19 cellular contexts compared by ENCODE assay signal in the genomic region with DNA sequence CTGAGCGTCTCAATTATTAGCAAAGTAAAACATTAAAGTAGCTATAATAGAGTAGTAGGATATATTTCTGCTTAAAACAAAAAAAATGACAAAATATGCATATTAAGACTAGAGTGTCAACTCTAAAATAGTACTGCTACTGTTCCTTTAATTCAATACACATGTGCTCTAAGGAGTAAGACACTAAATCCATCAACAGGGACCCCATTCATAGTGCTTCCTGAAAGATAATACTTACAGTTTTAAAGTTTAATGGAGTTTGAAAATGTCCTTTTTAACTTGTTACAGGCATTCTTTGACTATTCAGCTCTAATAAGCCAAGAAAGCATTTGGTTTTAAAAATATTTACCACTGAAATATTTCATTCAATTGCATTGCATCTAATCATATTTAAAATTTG.
A peak's percentile ranks its signal among the peaks of the same experiment; 100 is the strongest.
DNase-seq lines count a peak whose midpoint lies in the region; TF ChIP-seq lines count a peak whose summit lies in the region.
"Had no signal": no experiment of that assay in that cellular context is flagged by ENCODE, and none has a peak within 500 bp of the region (broad histone marks: within the 10 kb centered on the region; RNA-seq: fewer than 3 reads in every experiment).

No MANE protein-coding gene starts in this region.

- no peaks in the 10 kb centered on the region for H3K27me3 ChIP-seq in A673 (replicated peaks; ENCODE audit: insufficient read depth, low read depth, low read length, poor library complexity)
- no peaks in the 10 kb centered on the region for H3K27me3 ChIP-seq in smooth muscle cell (ENCODE audit: low read depth)
- no peaks in the 10 kb centered on the region for H3K27me3 ChIP-seq in trophoblast cell (ENCODE audit: insufficient read depth, low read length)
- H3K27me3 ChIP-seq: BLaER1 treated with 17β-estradiol and CSF1 and Interleukin-3, amounts not matched to agents 10 nM and 100 nM had no signal

- peak overlapping the region; percentile 73 for H3K27ac Mint-ChIP-seq in mesothelial cell of epicardium
- H3K27ac Mint-ChIP-seq in progenitor cell of endocrine pancreas = no peak overlapping the region
- H3K27ac Mint-ChIP-seq: CD4-positive, alpha-beta memory T cell had no signal

- H2BK12ac ChIP-seq in trophoblast cell (ENCODE audit: low read length) = no peak overlapping the region

- BruUV-seq in A673 (replicated peaks; lab: Mats Ljungman, UMichigan) = no TSS peak

- H3K9me3 Mint-ChIP-seq in mesothelial cell of epicardium (no peaks in the 10 kb centered on the region), progenitor cell of endocrine pancreas (ENCODE audit: low read depth) (peaks cover 3% of the 10 kb centered on the region)
- H3K9me3 Mint-ChIP-seq: CD4-positive, alpha-beta memory T cell had no signal

- intact Hi-C loops in A673 (cut with micrococcal nuclease; ENCODE audit: unreplicated experiment) = no loop called here

- H3K18ac ChIP-seq in trophoblast cell (ENCODE audit: low read length) = no peak overlapping the region

- 93% methylated on average over 1 of the region's 1 CpG for WGBS in smooth muscle cell (ENCODE audit: low lambda C conversion rate)
- no CpG with 5 or more reads among the region's 1 CpG for WGBS in trophoblast cell (ENCODE audit: extremely low coverage, insufficient coverage, insufficient read length)

- H2BK120ac ChIP-seq in trophoblast cell (ENCODE audit: insufficient read depth, low read length, poor library complexity) = no peak overlapping the region

- no peak overlapping the region for H3K4me2 ChIP-seq in smooth muscle cell
- no peak overlapping the region for H3K4me2 ChIP-seq in trophoblast cell (ENCODE audit: low read length)

- peak overlapping the region; percentile 4 for H2AFZ ChIP-seq in smooth muscle cell (ENCODE audit: low read depth)
- H2AFZ ChIP-seq in trophoblast cell (ENCODE audit: insufficient read depth, low read length, poor library complexity) = no peak overlapping the region

- H3K4me3 Mint-ChIP-seq in mesothelial cell of epicardium (no peak overlapping the region), progenitor cell of endocrine pancreas (ENCODE audit: low read depth) (no peak overlapping the region)
- H3K4me3 Mint-ChIP-seq: CD4-positive, alpha-beta memory T cell had no signal

- H3K4me1 Mint-ChIP-seq in mesothelial cell of epicardium = peaks cover 48% of the 10 kb centered on the region
- peaks cover 15% of the 10 kb centered on the region for H3K4me1 Mint-ChIP-seq in progenitor cell of endocrine pancreas (ENCODE audit: low read depth)
- H3K4me1 Mint-ChIP-seq: CD4-positive, alpha-beta memory T cell had no signal

- H2BK5ac ChIP-seq in trophoblast cell (ENCODE audit: low read depth, low read length, poor library complexity) = no peak overlapping the region

- CTCF ChIA-PET in A673 (lab: Charles Lee) = interaction anchor here (0.5 kb wide), 1 partner anchor 430 kb away, joined by 4 read pairs; no protein-coding TSS in a partner anchor

- H3K36me3 ChIP-seq in A673 (ENCODE audit: insufficient read depth, low read length, poor library complexity, severe bottlenecking) = no peaks in the 10 kb centered on the region
- H3K36me3 ChIP-seq in SK-N-MC (ENCODE audit: insufficient read depth, low read length) = no peaks in the 10 kb centered on the region
- H3K36me3 ChIP-seq in smooth muscle cell (ENCODE audit: low read depth) = no peaks in the 10 kb centered on the region
- no peaks in the 10 kb centered on the region for H3K36me3 ChIP-seq in trophoblast cell (ENCODE audit: control insufficient read depth in 1 of 2, insufficient read depth in 2 of 2, low read length in 2 of 2)
- H3K36me3 ChIP-seq: BE2C; BLaER1 treated with 17β-estradiol and CSF1 and Interleukin-3, amounts not matched to agents 10 nM and 100 nM had no signal

- no peaks in the 10 kb centered on the region for H3F3A ChIP-seq in smooth muscle cell (ENCODE audit: low read depth)

- POLR2A ChIA-PET in A673 (lab: Charles Lee; ENCODE audit: low non-redundant PET) = no interaction called here

- no peak overlapping the region for H2AK5ac ChIP-seq in trophoblast cell (ENCODE audit: low read length)

- no peak overlapping the region for H3K4ac ChIP-seq in trophoblast cell (ENCODE audit: low read depth, low read length)

- no peak overlapping the region for H4K91ac ChIP-seq in trophoblast cell (ENCODE audit: low read depth, low read length)

- no peak overlapping the region for H3K23ac ChIP-seq in trophoblast cell (ENCODE audit: low read length)

- no peaks in the 10 kb centered on the region for H4K20me1 ChIP-seq in smooth muscle cell (ENCODE audit: low read depth)
- H4K20me1 ChIP-seq: BLaER1 treated with 17β-estradiol and CSF1 and Interleukin-3, amounts not matched to agents 10 nM and 100 nM had no signal

- no peak overlapping the region for H3K27ac ChIP-seq in A673 (ENCODE audit: low read depth, low read length, poor library complexity, severe bottlenecking)
- H3K27ac ChIP-seq in SK-N-MC = no peak overlapping the region
- no peak overlapping the region for H3K27ac ChIP-seq in smooth muscle cell (ENCODE audit: low read depth)
- H3K27ac ChIP-seq in trophoblast cell (ENCODE audit: low read depth, low read length) = no peak overlapping the region
- H3K27ac ChIP-seq: 22Rv1; BLaER1 treated with 17β-estradiol and CSF1 and Interleukin-3, amounts not matched to agents 10 nM and 100 nM; GM23248 had no signal

- no peak overlapping the region for H3K4me3 ChIP-seq in A673 (ENCODE audit: low read depth, low read length, poor library complexity, severe bottlenecking)
- H3K4me3 ChIP-seq in SK-N-MC = peak overlapping the region; percentile 4; the same call in 1 of the 2 replicates
- H3K4me3 ChIP-seq in smooth muscle cell = no peak overlapping the region
- H3K4me3 ChIP-seq in trophoblast cell (ENCODE audit: low read depth, low read length) = no peak overlapping the region
- H3K4me3 ChIP-seq: BLaER1 treated with 17β-estradiol and CSF1 and Interleukin-3, amounts not matched to agents 10 nM and 100 nM; GM23248 had no signal

- H3K9ac ChIP-seq in SK-N-MC (ENCODE audit: insufficient read length) (no peak overlapping the region), smooth muscle cell (ENCODE audit: low read depth) (no peak overlapping the region), trophoblast cell (ENCODE audit: low read length) (no peak overlapping the region)
- H3K9ac ChIP-seq: BLaER1 treated with 17β-estradiol and CSF1 and Interleukin-3, amounts not matched to agents 10 nM and 100 nM; GM23248 had no signal

- no peak overlapping the region for H4K8ac ChIP-seq in trophoblast cell (ENCODE audit: low read depth, low read length)

- H3K79me2 ChIP-seq in smooth muscle cell (ENCODE audit: low read depth) (no peaks in the 10 kb centered on the region), trophoblast cell (ENCODE audit: control insufficient read depth, insufficient read depth, low read length, poor library complexity) (no peaks in the 10 kb centered on the region)

- H3K4me1 ChIP-seq in A673 (ENCODE audit: insufficient read depth, low read length, poor library complexity, severe bottlenecking) (peaks cover 26% of the 10 kb centered on the region), smooth muscle cell (ENCODE audit: low read depth) (peaks cover 7% of the 10 kb centered on the region), trophoblast cell (ENCODE audit: control insufficient read depth in 1 of 2, insufficient read depth in 2 of 2, low read length in 2 of 2) (no peaks in the 10 kb centered on the region)
- H3K4me1 ChIP-seq: BE2C had no signal

- H3K79me1 ChIP-seq in trophoblast cell (ENCODE audit: low read length) = no peaks in the 10 kb centered on the region

- no peaks in the 10 kb centered on the region for H3K9me3 ChIP-seq in A673 (ENCODE audit: low read depth, low read length, poor library complexity, severe bottlenecking)
- H3K9me3 ChIP-seq in SK-N-MC (ENCODE audit: low read depth, low read length) = no peaks in the 10 kb centered on the region
- H3K9me3 ChIP-seq in smooth muscle cell (replicated peaks; ENCODE audit: low read depth) = no peaks in the 10 kb centered on the region
- H3K9me3 ChIP-seq in trophoblast cell (ENCODE audit: insufficient read depth, low read depth, low read length) = no peaks in the 10 kb centered on the region
- H3K9me3 ChIP-seq: BE2C; BLaER1 treated with 17β-estradiol and CSF1 and Interleukin-3, amounts not matched to agents 10 nM and 100 nM; Caco-2 had no signal

- H3K36me3 Mint-ChIP-seq in mesothelial cell of epicardium = no peaks in the 10 kb centered on the region
- H3K36me3 Mint-ChIP-seq in progenitor cell of endocrine pancreas (ENCODE audit: insufficient read depth) = no peaks in the 10 kb centered on the region
- H3K36me3 Mint-ChIP-seq: CD4-positive, alpha-beta memory T cell had no signal

- peak; percentile 53 for DNase-seq in A673 (ENCODE audit: low spot score)
- DNase-seq in SK-N-MC (ENCODE audit: low read depth, low spot score) = peak; percentile 91
- DNase-seq in mesothelial cell of epicardium (ENCODE audit: low spot score in 2 of 2, unreplicated experiment in 2 of 2) = no peak
- no peak for DNase-seq in smooth muscle cell (lab: John Stamatoyannopoulos, UW; ENCODE audit: unreplicated experiment)
- DNase-seq in progenitor cell of endocrine pancreas (ENCODE audit: low spot score, unreplicated experiment) = no peak
- DNase-seq in C1 segment of cervical spinal cord (lab: John Stamatoyannopoulos, UW) = no peak
- DNase-seq in trophoblast cell = no peak
- DNase-seq: ACHN; AML-193; BE2C; Caco-2; CD4-positive, alpha-beta memory T cell; DMS153; DND-41; GM23248; H7; HCEC 1CT had no signal

- TF ChIP-seq CTCF in A673 (conservative IDR thresholded peaks at IDR 0.05; ENCODE audit: low read depth, low read length) (no peak), mesothelial cell of epicardium (IDR thresholded peaks at IDR 0.05; ENCODE audit: unreplicated experiment) (no peak), smooth muscle cell (IDR thresholded peaks at IDR 0.05; ENCODE audit: borderline replicate concordance, insufficient read depth, poor library complexity, severe bottlenecking) (no peak), progenitor cell of endocrine pancreas (IDR thresholded peaks at IDR 0.05; ENCODE audit: unreplicated experiment) (no peak)

- H3K27me3 Mint-ChIP-seq in mesothelial cell of epicardium (ENCODE audit: low read depth) (no peaks in the 10 kb centered on the region), progenitor cell of endocrine pancreas (no peaks in the 10 kb centered on the region)

- no peak overlapping the region for H4K12ac ChIP-seq in trophoblast cell (ENCODE audit: low read depth, low read length)

- H3K14ac ChIP-seq in trophoblast cell (ENCODE audit: low read length) = no peak overlapping the region

Comparison
In these comparisons a context has a peak if more than half of its experiments do, and no peak if none do; other contexts are left out.
1. DNase-seq: peak in A673 (single experiment) and SK-N-MC (single experiment); none in mesothelial cell of epicardium (0 of 2), smooth muscle cell (single experiment), progenitor cell of endocrine pancreas (single experiment), C1 segment of cervical spinal cord (0 of 14) and trophoblast cell (0 of 2).